6 cellular contexts compared by ENCODE assay signal in the genomic region with DNA sequence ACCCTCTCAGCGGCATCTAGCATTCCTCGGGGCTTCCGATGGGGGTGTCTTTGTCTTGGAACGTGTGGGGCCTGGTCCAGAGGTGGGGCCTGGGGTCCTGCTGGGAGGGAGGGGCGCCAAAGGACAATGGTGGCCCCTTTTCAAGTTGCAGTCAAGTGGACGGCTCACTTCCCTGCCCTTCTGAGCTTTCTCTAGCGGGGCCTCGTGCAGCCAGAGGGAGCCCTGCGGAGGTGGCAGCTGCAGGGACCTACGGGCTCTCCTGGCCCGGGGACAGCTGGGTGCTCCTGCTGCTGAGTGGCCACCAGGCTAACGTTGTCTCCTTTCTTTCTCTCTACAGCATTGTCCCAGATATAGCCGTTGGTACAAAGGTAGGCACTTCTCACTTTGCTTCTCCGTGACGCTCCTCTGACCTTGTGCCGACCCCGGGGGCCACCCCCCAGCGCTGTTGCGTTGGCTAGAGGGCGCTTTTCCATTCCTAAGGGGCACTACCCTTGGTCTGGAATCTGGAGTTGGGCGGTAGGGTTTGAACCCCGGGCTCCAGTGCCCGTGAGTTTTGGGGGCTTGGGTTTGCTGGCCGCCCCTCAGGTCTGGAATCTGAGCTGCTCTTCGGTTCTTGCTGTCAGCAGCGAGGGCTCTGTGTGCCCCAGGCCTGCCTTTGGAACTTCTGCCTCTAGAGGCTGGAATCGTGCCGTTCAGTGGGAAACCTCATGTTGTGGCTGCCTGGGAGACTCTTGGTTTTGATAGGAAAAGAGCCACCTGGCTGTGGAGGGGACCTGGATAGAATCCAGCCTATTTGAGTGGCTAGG. TPM values are rescaled to one million over a fixed set of nuclear protein-coding genes. Genes with fewer than 3 reads are reported as not detected.
DNase-seq lines count a peak whose midpoint lies in the region; ATAC-seq and TF ChIP-seq lines count a peak whose summit lies in the region.

No MANE protein-coding gene starts in this region.

- no peak for TF ChIP-seq CTCF in Caco-2 (IDR thresholded peaks at IDR 0.05; ENCODE audit: insufficient read depth in 1 of 2, low read depth in 1 of 2, low read length in 1 of 2, severe bottlenecking in 1 of 2, unreplicated experiment in 1 of 2)
- no peak for TF ChIP-seq CTCF in esophagus squamous epithelium (IDR thresholded peaks at IDR 0.05)
- no peak for TF ChIP-seq CTCF in stomach (IDR thresholded peaks at IDR 0.05)

- H3K36me3 ChIP-seq in Caco-2 (ENCODE audit: control insufficient read depth, insufficient read depth, low read length) = peaks cover 13% of the 10 kb centered on the region
- H3K36me3 ChIP-seq in esophagus squamous epithelium = peaks cover 8 to 50% (median 10%) of the 10 kb centered on the region in 3 donors
- H3K36me3 ChIP-seq in stomach = peaks cover 24 to 43% (median 33%) of the 10 kb centered on the region in 4 donors

- H3K9me3 ChIP-seq in Caco-2 (no peaks in the 10 kb centered on the region), esophagus squamous epithelium (no peaks in the 10 kb centered on the region), stomach (no peaks in the 10 kb centered on the region)

- TF ChIP-seq POLR2A in esophagus squamous epithelium (IDR thresholded peaks at IDR 0.05) = no peak
- TF ChIP-seq POLR2A in stomach (IDR thresholded peaks at IDR 0.05) = no peak

- no peaks in the 10 kb centered on the region for H3K27me3 ChIP-seq in Caco-2 (replicated peaks; ENCODE audit: control insufficient read depth, insufficient read depth, low read length)
- no peaks in the 10 kb centered on the region for H3K27me3 ChIP-seq in esophagus squamous epithelium
- H3K27me3 ChIP-seq in stomach = no peaks in the 10 kb centered on the region

- H3K27ac ChIP-seq in esophagus squamous epithelium = peak overlapping the region; percentile 95 to 100 (median 100)
- peak overlapping the region; percentile 94 to 100 (median 96) for H3K27ac ChIP-seq in stomach

- DNase-seq in Caco-2 = no peak
- peak; percentile 25 for DNase-seq in OCI-M1 (lab: John Stamatoyannopoulos, UW)
- no peak for DNase-seq in esophagus squamous epithelium (lab: John Stamatoyannopoulos, UW)
- no peak for DNase-seq in stomach
- no peak for DNase-seq in NCI-H2029 treated with DMSO at 0.1 percent for 48 hours (lab: John Stamatoyannopoulos, UW)

- POLR2A ChIA-PET in Caco-2 (lab: Charles Lee) = interaction anchor here (0.9 kb wide), 1 partner anchor 10 kb away, joined by 3 read pairs; no protein-coding TSS in a partner anchor

- H3K27ac Mint-ChIP-seq in Caco-2 (ENCODE audit: unreplicated experiment) = peak overlapping the region; percentile 93

- no peak for TF ChIP-seq EP300 in stomach (IDR thresholded peaks at IDR 0.05)

- 7% methylated on average over 20 of the region's 28 CpGs; no CpG with 5 or more reads in 1 of the 2 donors for WGBS in esophagus squamous epithelium, 2 donors
- WGBS in stomach, 5 donors = 1 to 12% (median 8%) methylated on average over 13 to 28 of the region's 28 CpGs

- H3K27me3 Mint-ChIP-seq in Caco-2 (ENCODE audit: insufficient read depth, unreplicated experiment) = no peaks in the 10 kb centered on the region

- BruUV-seq in Caco-2 (replicated peaks; lab: Mats Ljungman, UMichigan) = no TSS peak

- no peaks in the 10 kb centered on the region for H3K9me3 Mint-ChIP-seq in Caco-2 (ENCODE audit: unreplicated experiment)

- peak overlapping the region; percentile 90 for H3K4me3 Mint-ChIP-seq in Caco-2 (ENCODE audit: unreplicated experiment)

- peaks cover 83% of the 10 kb centered on the region for H3K36me3 Mint-ChIP-seq in Caco-2 (ENCODE audit: insufficient read depth, unreplicated experiment)

- CTCF ChIA-PET in Caco-2 (lab: Charles Lee) = interaction anchor here (0.5 kb wide), 1 partner anchor 90 kb away, joined by 14 read pairs; no protein-coding TSS in a partner anchor

- ATAC-seq in HG02870 (IDR thresholded peaks at IDR 0.05; ENCODE audit: unreplicated experiment) = no peak

- peak overlapping the region; percentile 97 for H3K4me3 ChIP-seq in Caco-2 (ENCODE audit: low read depth, low read length)
- H3K4me3 ChIP-seq in esophagus squamous epithelium = peak overlapping the region; percentile 84 to 99 (median 96)
- peak overlapping the region; percentile 96 to 99 (median 97) for H3K4me3 ChIP-seq in stomach

- H3K4me1 Mint-ChIP-seq in Caco-2 (ENCODE audit: low read depth, unreplicated experiment) = peaks cover 17% of the 10 kb centered on the region

- intact Hi-C loops in Caco-2 (cut with micrococcal nuclease; ENCODE audit: unreplicated experiment) (no loop called here), esophagus squamous epithelium (cut with DNase I) (no loop called here), stomach (cut with DNase I; ENCODE audit: low total_unique reads) (no loop called here)

- H3K4me1 ChIP-seq in Caco-2 (peaks cover 32% of the 10 kb centered on the region), esophagus squamous epithelium (peaks cover 61 to 80% (median 64%) of the 10 kb centered on the region in 3 donors), stomach (peaks cover 64 to 76% (median 74%) of the 10 kb centered on the region in 4 donors)

RNA-seq across cellular contexts. Expression of gene PTBP1, which starts 2.0 kb away (rescaled TPM):
- total RNA-seq in Caco-2 (2022) (510 and 522 TPM in 2 replicates), esophagus squamous epithelium (100 to 1,000 TPM; 139 to 167 (median 156) TPM), stomach (100 to 1,000 TPM in 4 of 5 donors, 10 to 100 TPM in 1; 92.9 to 539 (median 173) TPM)
- 10 to 100 TPM; 74.8 to 80.9 (median 74.8) TPM for polyA plus RNA-seq in stomach

RNA-seq across cellular contexts. Expression of gene PLPPR3, which starts 22.5 kb away (rescaled TPM):
- total RNA-seq in Caco-2 (2022) = 5.1 and 7.1 TPM in 2 replicates
- total RNA-seq in esophagus squamous epithelium = not detected
- total RNA-seq in stomach = under 1 TPM in 1 of 5 donors, not detected in 4; 0.55 TPM
- polyA plus RNA-seq in stomach = under 1 TPM in 1 of 3 donors, not detected in 2; 0.46 TPM

RNA-seq across cellular contexts. Expression of gene AZU1, which starts 28.4 kb away (rescaled TPM):
- total RNA-seq in Caco-2 (2022) (not detected in 2 replicates), esophagus squamous epithelium (not detected), stomach (under 1 TPM in 1 of 5 donors, not detected in 4; 0.55 TPM)
- 1 to 10 TPM in 1 of 3 donors, under 1 TPM in 2; 0.53 to 1.5 (median 1.00) TPM for polyA plus RNA-seq in stomach

RNA-seq across cellular contexts. Expression of gene PRTN3, which starts 41.5 kb away (rescaled TPM):
- 0.29 TPM in 1 of 2 replicates, not detected in the other for total RNA-seq in Caco-2 (2022)
- not detected for total RNA-seq in esophagus squamous epithelium
- 1 to 10 TPM in 1 of 5 donors, not detected in 4; 2.6 TPM for total RNA-seq in stomach
- under 1 TPM in 1 of 3 donors, not detected in 2; 0.15 TPM for polyA plus RNA-seq in stomach

RNA-seq across cellular contexts. Expression of gene MISP, which starts 48.4 kb away (rescaled TPM):
- total RNA-seq in Caco-2 (2022) (27.8 and 36.4 TPM in 2 replicates), esophagus squamous epithelium (1 to 10 TPM in 2 of 4 donors, under 1 TPM in 1, not detected in 1; 0.11 to 1.3 (median 1.0) TPM), stomach (100 to 1,000 TPM in 1 of 5 donors, 10 to 100 TPM in 3, 1 to 10 TPM in 1; 5.3 to 149 (median 27.7) TPM)
- 10 to 100 TPM in 2 of 3 donors, 1 to 10 TPM in 1; 2.1 to 12.9 (median 12.5) TPM for polyA plus RNA-seq in stomach
